25 cellular contexts compared by ENCODE assay signal in genomic region chr9:79862921-79863890, GRCh38.
"Had no signal": no experiment of that assay in that cellular context is flagged by ENCODE, and none has a peak within 500 bp of the region (broad histone marks: within the 10 kb centered on the region; RNA-seq: fewer than 3 reads in every experiment).

No MANE protein-coding gene starts in this region.

- DNase-seq: heart right ventricle; left colon; lower lobe of right lung; mammary epithelial cell; mesenchymal stem cell; naive thymus-derived CD8-positive, alpha-beta T cell; occipital lobe; ovary; right lobe of liver; stimulated activated CD4-positive, alpha-beta T cell treated with anti-CD3 and anti-CD28 coated beads, Interleukin-1b, Interleukin-23, amount 100 ng/mL, for 48 hours; stimulated activated CD4-positive, alpha-beta T cell treated with anti-CD3 and anti-CD28 coated beads, Interleukin-2, amount 100 ng/mL, for 48 hours; stimulated activated CD4-positive, alpha-beta T cell treated with anti-CD3 and anti-CD28 coated beads, Interleukin-4, amount 100 ng/mL, for 4 hours; stimulated activated CD8-positive, alpha-beta memory T cell treated with anti-CD3 and anti-CD28 coated beads, Interleukin-4, amount 100 ng/mL, for 48 hours; stimulated activated naive CD4-positive, alpha-beta T cell treated with Interleukin-2 at 50 U/mL for 16 hours; stimulated activated naive CD8-positive, alpha-beta T cell treated with anti-CD3 and anti-CD28 coated beads, Interleukin-15, amount 100 ng/mL, for 72 hours; testis; thyroid gland; transverse colon had no signal

- H2AFZ ChIP-seq: hepatocyte had no signal

- H3K4me2 ChIP-seq: hepatocyte, smooth muscle cell had no signal

- ATAC-seq: heart right ventricle; left colon; left lung; naive thymus-derived CD8-positive, alpha-beta T cell; stimulated activated memory B cell treated with anti-CD40 and anti-IgM and Interleukin-4, amounts not matched to agents 10 μg/mL and 1 μg/mL and 100 μg/mL, for 72 hours; stimulated activated naive CD8-positive, alpha-beta T cell treated with anti-CD3 and anti-CD28 coated beads, Interleukin-15, amount 100 ng/mL, for 72 hours had no signal

- H3K36me3 ChIP-seq: heart right ventricle, left lung, lower lobe of right lung, neutrophil, ovary, right atrium auricular region, right lobe of liver, thyroid gland, transverse colon, upper lobe of left lung had no signal

- H3K27ac ChIP-seq: heart right ventricle, hepatocyte, left lung, lower lobe of right lung, neutrophil, ovary, right atrium auricular region, right lobe of liver, testis, thyroid gland, transverse colon, upper lobe of left lung had no signal

- H3K9me3 ChIP-seq: lower lobe of right lung, neutrophil, ovary, right lobe of liver, testis, thyroid gland, transverse colon, upper lobe of left lung had no signal

- H3K27me3 ChIP-seq: heart right ventricle, hepatocyte, left lung, neutrophil, ovary, right atrium auricular region, right lobe of liver, testis, thyroid gland, transverse colon, upper lobe of left lung had no signal

- H3K4me3 ChIP-seq: heart right ventricle, hepatocyte, left lung, lower lobe of right lung, ovary, right atrium auricular region, right lobe of liver, smooth muscle cell, testis, thyroid gland, transverse colon, upper lobe of left lung had no signal

- H3K4me1 ChIP-seq: left lung, lower lobe of right lung, right atrium auricular region, right lobe of liver, testis, transverse colon, upper lobe of left lung had no signal

- H3K79me2 ChIP-seq: hepatocyte had no signal
